In the genomic region with DNA sequence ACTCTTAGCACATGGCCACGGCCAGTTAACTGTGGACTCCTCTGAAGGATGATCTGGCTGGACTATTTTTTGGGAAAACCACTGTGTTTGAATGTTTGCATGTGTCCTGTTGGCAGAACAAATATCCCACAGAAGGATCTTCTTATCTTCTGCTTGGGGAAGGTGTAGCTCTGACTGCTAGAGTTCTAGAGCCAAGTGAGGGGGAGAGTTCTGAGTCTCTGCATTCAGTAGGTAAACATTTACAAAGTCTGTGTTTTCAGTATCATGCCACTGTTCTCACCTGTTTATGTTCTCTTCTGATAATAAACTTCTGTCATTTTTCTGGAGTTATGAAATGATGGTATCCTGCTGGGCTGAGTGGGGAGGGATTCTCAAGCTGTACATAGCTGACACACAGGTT, we compare ENCODE assay signal across 5 cellular contexts.
"Had no signal": no experiment of that assay in that cellular context is flagged by ENCODE, and none has a peak within 500 bp of the region (broad histone marks: within the 10 kb centered on the region; RNA-seq: fewer than 3 reads in every experiment).

No MANE protein-coding gene starts in this region.

- DNase-seq: IMR-90, KBM-7, KG1 had no signal

- H3K4me3 ChIP-seq: K562 had no signal

- ATAC-seq: HepG2, K562 had no signal
